In the genomic region with DNA sequence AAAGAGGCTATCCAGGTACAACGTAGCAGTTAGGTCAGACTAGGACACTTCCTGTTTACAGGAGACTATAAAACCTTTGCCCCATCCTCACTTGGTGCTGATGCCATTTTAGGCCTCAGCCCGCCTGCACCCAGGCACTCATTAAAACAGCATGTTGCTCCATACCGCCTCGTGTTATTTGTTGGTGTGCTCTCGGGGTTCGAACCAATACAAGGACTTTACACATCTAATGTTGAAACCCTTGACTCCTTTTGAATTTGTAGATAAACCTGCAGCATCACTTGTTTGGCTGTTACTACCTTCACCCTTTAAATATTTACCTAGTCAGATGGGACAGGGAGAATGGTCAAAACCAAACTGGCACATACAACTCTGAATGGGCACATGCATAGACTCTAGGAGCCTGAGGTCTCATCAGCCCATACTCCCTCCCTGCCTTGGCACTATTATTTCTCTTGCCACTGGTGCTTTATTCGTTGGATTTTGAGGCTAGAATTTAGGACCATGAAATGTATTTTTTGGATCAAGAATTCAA, we compare ENCODE assay signal across 1 cellular context.
TF ChIP-seq lines count a peak whose summit lies in the region.

No MANE protein-coding gene starts in this region.

TF ChIP-seq in WTC11, 78 proteins besides CTCF, POLR2A, EP300 and RAD21 (continued from another document):
- TF ChIP-seq, protein P1, sequence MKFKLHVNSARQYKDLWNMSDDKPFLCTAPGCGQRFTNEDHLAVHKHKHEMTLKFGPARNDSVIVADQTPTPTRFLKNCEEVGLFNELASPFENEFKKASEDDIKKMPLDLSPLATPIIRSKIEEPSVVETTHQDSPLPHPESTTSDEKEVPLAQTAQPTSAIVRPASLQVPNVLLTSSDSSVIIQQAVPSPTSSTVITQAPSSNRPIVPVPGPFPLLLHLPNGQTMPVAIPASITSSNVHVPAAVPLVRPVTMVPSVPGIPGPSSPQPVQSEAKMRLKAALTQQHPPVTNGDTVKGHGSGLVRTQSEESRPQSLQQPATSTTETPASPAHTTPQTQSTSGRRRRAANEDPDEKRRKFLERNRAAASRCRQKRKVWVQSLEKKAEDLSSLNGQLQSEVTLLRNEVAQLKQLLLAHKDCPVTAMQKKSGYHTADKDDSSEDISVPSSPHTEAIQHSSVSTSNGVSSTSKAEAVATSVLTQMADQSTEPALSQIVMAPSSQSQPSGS (CRISPR knock-in tag; IDR thresholded peaks at IDR 0.05; ENCODE audit: borderline replicate concordance, low read depth) = no peak
- TF ChIP-seq, protein P2, sequence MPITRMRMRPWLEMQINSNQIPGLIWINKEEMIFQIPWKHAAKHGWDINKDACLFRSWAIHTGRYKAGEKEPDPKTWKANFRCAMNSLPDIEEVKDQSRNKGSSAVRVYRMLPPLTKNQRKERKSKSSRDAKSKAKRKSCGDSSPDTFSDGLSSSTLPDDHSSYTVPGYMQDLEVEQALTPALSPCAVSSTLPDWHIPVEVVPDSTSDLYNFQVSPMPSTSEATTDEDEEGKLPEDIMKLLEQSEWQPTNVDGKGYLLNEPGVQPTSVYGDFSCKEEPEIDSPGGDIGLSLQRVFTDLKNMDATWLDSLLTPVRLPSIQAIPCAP (CRISPR knock-in tag; IDR thresholded peaks at IDR 0.05) = no peak
- no peak for TF ChIP-seq ZNF512 (CRISPR knock-in tag; IDR thresholded peaks at IDR 0.05; ENCODE audit: borderline replicate concordance)
- no peak for TF ChIP-seq ZNF138 (CRISPR knock-in tag; conservative IDR thresholded peaks at IDR 0.05)
- TF ChIP-seq EMX1 (CRISPR knock-in tag; IDR thresholded peaks at IDR 0.05) = no peak
